Comparison of ENCODE assay signal across 1 cellular context in the genomic region with DNA sequence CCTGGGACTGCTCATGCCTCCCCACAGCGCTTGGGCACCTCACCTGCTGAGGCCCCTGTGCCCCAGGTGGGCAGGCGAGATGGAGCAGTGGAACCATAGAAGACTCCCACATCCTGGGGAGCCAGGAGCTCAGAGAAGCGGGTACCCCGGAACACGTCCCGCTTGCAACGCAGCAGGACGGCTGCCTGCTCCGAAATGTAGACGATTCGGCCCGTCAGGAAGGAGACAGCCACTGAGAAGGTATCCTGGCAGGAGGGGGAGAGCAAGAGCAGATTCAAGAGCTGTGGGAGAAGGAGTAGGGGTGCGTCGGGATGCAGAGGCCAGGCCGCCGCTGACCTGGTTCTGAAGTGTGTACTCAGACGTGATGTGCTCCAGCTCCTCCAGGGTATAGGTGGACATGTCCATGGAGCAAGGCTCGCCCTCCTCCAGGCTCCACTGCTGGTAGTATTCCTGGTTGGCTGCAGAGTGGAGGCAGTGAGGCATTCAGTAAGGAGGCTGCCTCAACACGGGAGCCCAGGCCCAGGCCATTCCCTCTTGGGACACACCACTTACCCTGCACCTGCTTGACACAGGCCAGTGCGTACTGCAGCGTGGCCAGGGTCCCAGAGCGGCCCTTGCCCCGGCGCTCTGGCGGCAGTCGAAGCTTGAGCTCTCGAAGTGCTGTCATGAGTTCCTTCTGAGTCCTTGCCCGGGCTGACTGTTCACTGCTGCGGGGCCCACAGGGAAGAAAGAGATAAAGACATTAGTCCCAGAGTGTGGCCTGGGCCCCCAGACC.
TF ChIP-seq lines count a peak whose summit lies in the region.

No MANE protein-coding gene starts in this region.

TF ChIP-seq in WTC11, 78 proteins besides CTCF, POLR2A, EP300 and RAD21 (continued from another document):
- TF ChIP-seq, protein P1, sequence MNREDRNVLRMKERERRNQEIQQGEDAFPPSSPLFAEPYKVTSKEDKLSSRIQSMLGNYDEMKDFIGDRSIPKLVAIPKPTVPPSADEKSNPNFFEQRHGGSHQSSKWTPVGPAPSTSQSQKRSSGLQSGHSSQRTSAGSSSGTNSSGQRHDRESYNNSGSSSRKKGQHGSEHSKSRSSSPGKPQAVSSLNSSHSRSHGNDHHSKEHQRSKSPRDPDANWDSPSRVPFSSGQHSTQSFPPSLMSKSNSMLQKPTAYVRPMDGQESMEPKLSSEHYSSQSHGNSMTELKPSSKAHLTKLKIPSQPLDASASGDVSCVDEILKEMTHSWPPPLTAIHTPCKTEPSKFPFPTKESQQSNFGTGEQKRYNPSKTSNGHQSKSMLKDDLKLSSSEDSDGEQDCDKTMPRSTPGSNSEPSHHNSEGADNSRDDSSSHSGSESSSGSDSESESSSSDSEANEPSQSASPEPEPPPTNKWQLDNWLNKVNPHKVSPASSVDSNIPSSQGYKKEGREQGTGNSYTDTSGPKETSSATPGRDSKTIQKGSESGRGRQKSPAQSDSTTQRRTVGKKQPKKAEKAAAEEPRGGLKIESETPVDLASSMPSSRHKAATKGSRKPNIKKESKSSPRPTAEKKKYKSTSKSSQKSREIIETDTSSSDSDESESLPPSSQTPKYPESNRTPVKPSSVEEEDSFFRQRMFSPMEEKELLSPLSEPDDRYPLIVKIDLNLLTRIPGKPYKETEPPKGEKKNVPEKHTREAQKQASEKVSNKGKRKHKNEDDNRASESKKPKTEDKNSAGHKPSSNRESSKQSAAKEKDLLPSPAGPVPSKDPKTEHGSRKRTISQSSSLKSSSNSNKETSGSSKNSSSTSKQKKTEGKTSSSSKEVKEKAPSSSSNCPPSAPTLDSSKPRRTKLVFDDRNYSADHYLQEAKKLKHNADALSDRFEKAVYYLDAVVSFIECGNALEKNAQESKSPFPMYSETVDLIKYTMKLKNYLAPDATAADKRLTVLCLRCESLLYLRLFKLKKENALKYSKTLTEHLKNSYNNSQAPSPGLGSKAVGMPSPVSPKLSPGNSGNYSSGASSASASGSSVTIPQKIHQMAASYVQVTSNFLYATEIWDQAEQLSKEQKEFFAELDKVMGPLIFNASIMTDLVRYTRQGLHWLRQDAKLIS (CRISPR knock-in tag; IDR thresholded peaks at IDR 0.05; ENCODE audit: borderline replicate concordance): no peak
- TF ChIP-seq JAZF1 (CRISPR knock-in tag; IDR thresholded peaks at IDR 0.05): no peak
- TF ChIP-seq, protein P2, sequence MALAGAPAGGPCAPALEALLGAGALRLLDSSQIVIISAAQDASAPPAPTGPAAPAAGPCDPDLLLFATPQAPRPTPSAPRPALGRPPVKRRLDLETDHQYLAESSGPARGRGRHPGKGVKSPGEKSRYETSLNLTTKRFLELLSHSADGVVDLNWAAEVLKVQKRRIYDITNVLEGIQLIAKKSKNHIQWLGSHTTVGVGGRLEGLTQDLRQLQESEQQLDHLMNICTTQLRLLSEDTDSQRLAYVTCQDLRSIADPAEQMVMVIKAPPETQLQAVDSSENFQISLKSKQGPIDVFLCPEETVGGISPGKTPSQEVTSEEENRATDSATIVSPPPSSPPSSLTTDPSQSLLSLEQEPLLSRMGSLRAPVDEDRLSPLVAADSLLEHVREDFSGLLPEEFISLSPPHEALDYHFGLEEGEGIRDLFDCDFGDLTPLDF (CRISPR knock-in tag; IDR thresholded peaks at IDR 0.05): no peak
TF ChIP-seq in WTC11: peak in this region for 0.
